8 cellular contexts compared by ENCODE assay signal in the genomic region with DNA sequence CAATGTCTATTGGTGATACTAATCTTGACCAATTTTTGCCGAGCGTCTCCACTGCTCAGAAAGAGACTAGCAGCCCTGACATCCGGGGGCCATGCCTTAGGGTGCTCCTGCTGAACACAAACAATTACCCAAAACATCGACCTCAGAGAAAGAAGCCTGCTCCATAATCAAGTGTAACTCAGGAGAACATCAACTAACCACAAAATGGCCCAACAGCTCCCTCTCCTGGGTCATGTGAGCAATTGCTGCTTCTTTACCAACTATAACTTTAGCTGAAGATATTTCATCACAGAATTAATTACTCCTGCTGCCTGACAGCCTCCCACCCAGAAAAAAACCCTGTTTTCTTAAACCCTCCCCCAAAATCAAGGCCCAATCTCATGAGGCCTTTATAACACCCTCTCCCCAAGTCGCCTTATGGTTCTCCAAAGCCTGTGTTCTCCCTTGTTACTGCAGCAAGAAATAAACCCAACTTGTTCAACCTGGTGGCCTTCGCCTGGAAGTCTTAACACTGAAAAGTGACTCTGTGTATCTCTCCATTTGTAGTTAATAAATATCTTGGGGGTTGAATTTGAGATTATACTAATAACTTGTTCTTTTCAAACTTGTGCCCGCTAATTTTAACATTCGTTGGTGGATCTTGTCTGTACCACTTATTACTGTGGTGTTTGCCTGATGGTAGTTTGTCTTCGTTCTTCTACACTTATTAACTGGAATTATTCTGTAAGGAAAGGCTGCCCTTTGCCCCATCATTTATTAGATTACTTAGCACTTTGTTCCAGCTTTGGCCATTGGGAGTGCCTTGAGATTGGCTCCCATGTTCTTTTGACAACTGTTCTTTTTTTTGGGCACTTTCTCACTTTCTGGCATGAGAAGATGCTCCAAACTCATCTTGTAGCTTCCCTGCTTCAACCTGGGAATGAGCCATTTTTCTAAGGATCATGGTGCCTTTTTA. TPM values are rescaled to one million over a fixed set of nuclear protein-coding genes. Genes with fewer than 3 reads are reported as not detected.
A peak's percentile ranks its signal among the peaks of the same experiment; 100 is the strongest.
DNase-seq lines count a peak whose midpoint lies in the region; ATAC-seq and TF ChIP-seq lines count a peak whose summit lies in the region.

No MANE protein-coding gene starts in this region.

- no peak overlapping the region for H3K27ac Mint-ChIP-seq in Calu3 (ENCODE audit: unreplicated experiment)

- no peaks in the 10 kb centered on the region for H3K27me3 ChIP-seq in WERI-Rb-1 (ENCODE audit: insufficient read depth, low read depth, severe bottlenecking)
- peaks cover 0 to 5% of the 10 kb centered on the region in 2 donors for H3K27me3 ChIP-seq in breast epithelium

- H3K36me3 ChIP-seq in WERI-Rb-1, result no peaks in the 10 kb centered on the region
- no peaks in the 10 kb centered on the region for H3K36me3 ChIP-seq in breast epithelium

- CTCF ChIA-PET in Calu3 (lab: Charles Lee), result interaction anchor here (0.6 to 2.4 kb wide), 16 partner anchors 11 to 563 kb away, joined by 3 to 47 read pairs (median 3); a partner anchor contains a TSS

- no peaks in the 10 kb centered on the region for H3K9me3 Mint-ChIP-seq in Calu3 (ENCODE audit: low read depth, unreplicated experiment)

- H3K27me3 Mint-ChIP-seq in Calu3 (ENCODE audit: unreplicated experiment), result peaks cover 66% of the 10 kb centered on the region

- no peaks in the 10 kb centered on the region for H3K4me1 ChIP-seq in breast epithelium

- H3K4me3 ChIP-seq in HFF-Myc (replicated peaks; ENCODE audit: low read depth, low read length) (no peak overlapping the region), WERI-Rb-1 (ENCODE audit: low read depth, low read length) (no peak overlapping the region), breast epithelium (no peak overlapping the region)

- no peak for TF ChIP-seq POLR2A in breast epithelium (IDR thresholded peaks at IDR 0.05)

- H3K4me1 Mint-ChIP-seq in Calu3 (ENCODE audit: low read depth, unreplicated experiment), result peaks cover 7% of the 10 kb centered on the region

- DNase-seq in Calu3 (peak; percentile 78), HFF-Myc (ENCODE audit: extremely low read depth, low read depth) (peak; percentile 59), NCI-H2171 treated with DMSO at 0.1 percent for 48 hours (lab: John Stamatoyannopoulos, UW) (peak; percentile 68), WERI-Rb-1 (peak; percentile 54), breast epithelium (ENCODE audit: low spot score in 2 of 2) (peak in 1 of 2 donors; percentile 34), iris pigment epithelial cell (ENCODE audit: low read depth) (peak; percentile 73)
- peak; percentile 72 for DNase-seq in stimulated activated CD4-positive, alpha-beta T cell treated with anti-CD3 and anti-CD28 coated beads, Interleukin-15, amount 100 ng/mL, for 24 hours

- no peak overlapping the region for H3K4me3 Mint-ChIP-seq in Calu3 (ENCODE audit: low read depth, unreplicated experiment)

- intact Hi-C loops in Calu3 (cut with micrococcal nuclease; ENCODE audit: unreplicated experiment), result loop anchor here (1.0 to 2.0 kb wide), 4 partner anchors 58 to 548 kb away; no protein-coding TSS in a partner anchor
- intact Hi-C loops in breast epithelium (cut with DNase I; ENCODE audit: low total_unique reads), result no loop called here

- H3K27ac ChIP-seq in WERI-Rb-1, result no peak overlapping the region
- no peak overlapping the region for H3K27ac ChIP-seq in breast epithelium

- H3K36me3 Mint-ChIP-seq in Calu3 (ENCODE audit: insufficient read depth, unreplicated experiment), result no peaks in the 10 kb centered on the region

- BruUV-seq in Calu3 (replicated peaks; lab: Mats Ljungman, UMichigan), result no TSS peak

- peak; percentile 91 for TF ChIP-seq CTCF in Calu3 (IDR thresholded peaks at IDR 0.05; ENCODE audit: unreplicated experiment)
- peak; percentile 86 for TF ChIP-seq CTCF in HFF-Myc (IDR thresholded peaks at IDR 0.05; ENCODE audit: low read depth, low read length, missing control alignments)
- peak; percentile 74 for TF ChIP-seq CTCF in WERI-Rb-1 (IDR thresholded peaks at IDR 0.05; ENCODE audit: low read depth, low read length)
- peak; percentile 26 to 89 (median 77) for TF ChIP-seq CTCF in breast epithelium (IDR thresholded peaks at IDR 0.05)

- H3K9me3 ChIP-seq in WERI-Rb-1 (ENCODE audit: severe bottlenecking) (no peaks in the 10 kb centered on the region), breast epithelium (no peaks in the 10 kb centered on the region)

- no peak for ATAC-seq in HG03108 (IDR thresholded peaks at IDR 0.05; ENCODE audit: unreplicated experiment)

RNA-seq across cellular contexts. Expression of a gene that starts 21.2 kb away (rescaled TPM):
- total RNA-seq in Calu3 (2022), result not detected in 2 replicates
- 100 to 1,000 TPM in 1 of 3 donors, 10 to 100 TPM in 2; 11.7 to 103 (median 76.8) TPM for total RNA-seq in breast epithelium

RNA-seq across cellular contexts. Expression of a gene that starts 24.9 kb away (rescaled TPM):
- total RNA-seq in Calu3 (2022) (191 and 199 TPM in 2 replicates), breast epithelium (10 to 100 TPM; 37.9 to 63.8 (median 62.3) TPM)

RNA-seq across cellular contexts. Expression of a gene that starts 47.6 kb away (rescaled TPM):
- 0.90 and 1.0 TPM in 2 replicates for total RNA-seq in Calu3 (2022)
- 1 to 10 TPM; 1.2 to 7.5 (median 3.2) TPM for total RNA-seq in breast epithelium

Comparison
In these comparisons a context has a peak if more than half of its experiments do, and no peak if none do; other contexts are left out.
1. RNA of a gene that starts 21.2 kb away (total RNA-seq): 11.7 to 103 TPM in breast epithelium; not detected in Calu3; every median in the first group is over 10 times any median in the second.
2. Peak in every context shown above with its lines, with median percentiles within 50 percentile points of each other: CTCF ChIP-seq.